Comparison of ENCODE assay signal across 25 cellular contexts in genomic region chr7:16446508-16446907, GRCh38. TPM values are rescaled to one million over a fixed set of nuclear protein-coding genes. Genes with fewer than 3 reads are reported as not detected.
DNase-seq lines count a peak whose midpoint lies in the region; ATAC-seq, FAIRE-seq and TF ChIP-seq lines count a peak whose summit lies in the region.
"Had no signal": no experiment of that assay in that cellular context is flagged by ENCODE, and none has a peak within 500 bp of the region (broad histone marks: within the 10 kb centered on the region; RNA-seq: fewer than 3 reads in every experiment).

No MANE protein-coding gene starts in this region.

- TF ChIP-seq EP300 in A549 (IDR thresholded peaks at IDR 0.05) = no peak

- H3K27me3 Mint-ChIP-seq in mesothelial cell of epicardium (ENCODE audit: low read depth) = no peaks in the 10 kb centered on the region
- no peaks in the 10 kb centered on the region for H3K27me3 Mint-ChIP-seq in glutamatergic neuron (ENCODE audit: unreplicated experiment)
- H3K27me3 Mint-ChIP-seq: CD4-positive, alpha-beta T cell had no signal

- H3K27ac ChIP-seq in A549 (no peak overlapping the region), PC-3 (ENCODE audit: low read length) (no peak overlapping the region), substantia nigra (ENCODE audit: low read depth, low read length, poor library complexity, severe bottlenecking) (no peak overlapping the region)
- H3K27ac ChIP-seq: 22Rv1; BLaER1 treated with 17β-estradiol and CSF1 and Interleukin-3, amounts not matched to agents 10 nM and 100 nM had no signal

- no peaks in the 10 kb centered on the region for H3K27me3 ChIP-seq in PC-3 (ENCODE audit: low read length)
- H3K27me3 ChIP-seq: BE2C; BLaER1 treated with 17β-estradiol and CSF1 and Interleukin-3, amounts not matched to agents 10 nM and 100 nM had no signal

- H3K36me3 ChIP-seq in PC-3 (ENCODE audit: low read depth, low read length) = no peaks in the 10 kb centered on the region
- H3K36me3 ChIP-seq: BE2C; BLaER1 treated with 17β-estradiol and CSF1 and Interleukin-3, amounts not matched to agents 10 nM and 100 nM; HAP-1 had no signal

- H2AFZ ChIP-seq in PC-3 (ENCODE audit: low read length) = no peak overlapping the region
- H2AFZ ChIP-seq: GM23338 had no signal

- intact Hi-C loops in PC-3 (cut with micrococcal nuclease) = loop anchor here (5.0 kb wide), 1 partner anchor 36 kb away; no protein-coding TSS in a partner anchor

- TF ChIP-seq POLR2A in A549 (IDR thresholded peaks at IDR 0.05; ENCODE audit: low read length) = no peak

- H3K4me2 ChIP-seq in A549 (no peak overlapping the region), PC-3 (ENCODE audit: low read length) (no peak overlapping the region)
- H3K4me2 ChIP-seq: BLaER1 treated with 17β-estradiol and CSF1 and Interleukin-3, amounts not matched to agents 10 nM and 100 nM; GM23338 had no signal

- H3K4me1 ChIP-seq in A549 (no peaks in the 10 kb centered on the region), PC-3 (ENCODE audit: insufficient read depth, low read length) (no peaks in the 10 kb centered on the region; the same call in 1 of the 2 replicates)
- H3K4me1 ChIP-seq: BE2C had no signal

- H3K27ac Mint-ChIP-seq in mesothelial cell of epicardium (peak overlapping the region; percentile 3), glutamatergic neuron (ENCODE audit: unreplicated experiment) (no peak overlapping the region)
- H3K27ac Mint-ChIP-seq: CD14-positive monocyte; CD4-positive, alpha-beta T cell; CD8-positive, alpha-beta memory T cell; GM23338; HFFc6 had no signal

- FAIRE-seq in A549 (lab: Jason Lieb, UNC) = peak; percentile 13
- FAIRE-seq: G401.6, GM12892, GM19239 had no signal

- TF ChIP-seq RAD21 in A549 (conservative IDR thresholded peaks at IDR 0.05 in 1 of 2, IDR thresholded peaks at IDR 0.05 in 1 of 2) = no peak

- POLR2A ChIA-PET in A549 (lab: Yijun Ruan, JAX) = no interaction called here
- POLR2A ChIA-PET in PC-3 (lab: Charles Lee; ENCODE audit: unreplicated experiment) = no interaction called here

- no peak overlapping the region for H3K4me3 ChIP-seq in A549
- no peak overlapping the region for H3K4me3 ChIP-seq in PC-3 (ENCODE audit: low read length)
- H3K4me3 ChIP-seq: BLaER1 treated with 17β-estradiol and CSF1 and Interleukin-3, amounts not matched to agents 10 nM and 100 nM; GM23338; HAP-1 had no signal

- H3K36me3 Mint-ChIP-seq in mesothelial cell of epicardium = no peaks in the 10 kb centered on the region
- H3K36me3 Mint-ChIP-seq in glutamatergic neuron (ENCODE audit: unreplicated experiment) = no peaks in the 10 kb centered on the region
- H3K36me3 Mint-ChIP-seq: CD14-positive monocyte had no signal

- H3F3A ChIP-seq in PC-3 (ENCODE audit: low read length, unreplicated experiment) = no peaks in the 10 kb centered on the region

- peaks cover 3% of the 10 kb centered on the region for H3K9me3 Mint-ChIP-seq in mesothelial cell of epicardium
- H3K9me3 Mint-ChIP-seq in glutamatergic neuron (ENCODE audit: unreplicated experiment) = no peaks in the 10 kb centered on the region
- H3K9me3 Mint-ChIP-seq: CD4-positive, alpha-beta T cell; CD8-positive, alpha-beta memory T cell; GM23338; HFFc6 had no signal

- no TSS peak for BruUV-seq in PC-3 (replicated peaks; lab: Mats Ljungman, UMichigan)

- 84% methylated on average over 1 of the region's 1 CpG for WGBS in A549 (ENCODE audit: missing lambda C conversion rate)

- H3K79me2 ChIP-seq in PC-3 (ENCODE audit: low read length) = no peaks in the 10 kb centered on the region

- ATAC-seq in A549 = no peak
- ATAC-seq in PC-3 = peak; percentile 84
- ATAC-seq in HG02610 (IDR thresholded peaks at IDR 0.05; ENCODE audit: unreplicated experiment) = no peak
- ATAC-seq: GM23338 had no signal

- H3K9me3 ChIP-seq in A549 (no peaks in the 10 kb centered on the region), PC-3 (ENCODE audit: low read length) (no peaks in the 10 kb centered on the region)
- H3K9me3 ChIP-seq: BE2C; BLaER1 treated with 17β-estradiol and CSF1 and Interleukin-3, amounts not matched to agents 10 nM and 100 nM; HAP-1 had no signal

- CTCF ChIA-PET in A549 (lab: Yijun Ruan, JAX) = no interaction called here
- CTCF ChIA-PET in PC-3 (lab: Charles Lee) = no interaction called here

- H3K4me3 Mint-ChIP-seq in mesothelial cell of epicardium (no peak overlapping the region), glutamatergic neuron (ENCODE audit: unreplicated experiment) (no peak overlapping the region)
- H3K4me3 Mint-ChIP-seq: CD14-positive monocyte; CD4-positive, alpha-beta T cell; CD8-positive, alpha-beta memory T cell; GM23338; HFFc6 had no signal

- H4K20me1 ChIP-seq in PC-3 (ENCODE audit: low read length) = no peaks in the 10 kb centered on the region
- H4K20me1 ChIP-seq: BLaER1 treated with 17β-estradiol and CSF1 and Interleukin-3, amounts not matched to agents 10 nM and 100 nM had no signal

- DNase-seq in A549 (ENCODE audit: low read depth in 1 of 2, low spot score in 1 of 2) = no peak
- DNase-seq in PC-3 = peak; percentile 16
- no peak for DNase-seq in mesothelial cell of epicardium (ENCODE audit: low spot score in 2 of 2, unreplicated experiment in 2 of 2)
- DNase-seq in pons (ENCODE audit: low spot score) = peak; percentile 37
- DNase-seq in substantia nigra (lab: John Stamatoyannopoulos, UW) = no peak
- no peak for DNase-seq in glutamatergic neuron
- DNase-seq: ACHN; AML-193; BE2C; Calu3; CD4-positive, alpha-beta T cell; CD8-positive, alpha-beta memory T cell; COR-L47; DMS153; DND-41; HFFc6 had no signal

- TF ChIP-seq CTCF in A549 (IDR thresholded peaks at IDR 0.05) = no peak
- no peak for TF ChIP-seq CTCF in PC-3 (conservative IDR thresholded peaks at IDR 0.05; ENCODE audit: low read depth, low read length)
- no peak for TF ChIP-seq CTCF in mesothelial cell of epicardium (IDR thresholded peaks at IDR 0.05; ENCODE audit: unreplicated experiment)
- no peak for TF ChIP-seq CTCF in glutamatergic neuron (IDR thresholded peaks at IDR 0.05; ENCODE audit: partially characterized antibody, unreplicated experiment)

- H3K4me1 Mint-ChIP-seq in mesothelial cell of epicardium (peaks cover 5% of the 10 kb centered on the region), glutamatergic neuron (ENCODE audit: low read depth, unreplicated experiment) (no peaks in the 10 kb centered on the region)
- H3K4me1 Mint-ChIP-seq: CD14-positive monocyte, GM23338 had no signal

- no peak overlapping the region for H3K9ac ChIP-seq in PC-3 (ENCODE audit: low read length)
- H3K9ac ChIP-seq: BLaER1 treated with 17β-estradiol and CSF1 and Interleukin-3, amounts not matched to agents 10 nM and 100 nM had no signal

- no peaks in the 10 kb centered on the region for H3K9me2 ChIP-seq in PC-3 (replicated peaks; ENCODE audit: low read length)

TF ChIP-seq in A549, 52 proteins besides CTCF, POLR2A, EP300 and RAD21 (continues in another document):
- TF ChIP-seq CBX2 (IDR thresholded peaks at IDR 0.05; ENCODE audit: borderline replicate concordance, low read depth) (no peak), ZSCAN20 (CRISPR knock-in tag; IDR thresholded peaks at IDR 0.05) (no peak), NPAS2 (CRISPR knock-in tag; IDR thresholded peaks at IDR 0.05; ENCODE audit: borderline replicate concordance) (no peak), KDM1A (IDR thresholded peaks at IDR 0.05; ENCODE audit: low read depth) (no peak), PBX3 (IDR thresholded peaks at IDR 0.05) (no peak), HOXB5 (CRISPR knock-in tag; IDR thresholded peaks at IDR 0.05) (no peak), RCOR1 (IDR thresholded peaks at IDR 0.05; ENCODE audit: low read depth, low read length) (no peak), MAX (IDR thresholded peaks at IDR 0.05) (no peak), ZNF302 (CRISPR knock-in tag; IDR thresholded peaks at IDR 0.05) (no peak), E2F6 (IDR thresholded peaks at IDR 0.05; ENCODE audit: borderline replicate concordance, low read depth) (no peak), PHF8 (IDR thresholded peaks at IDR 0.05; ENCODE audit: borderline replicate concordance, low read depth) (no peak)

RNA-seq across cellular contexts. Expression of gene SOSTDC1, which starts 19.0 kb away (rescaled TPM):
- polyA plus RNA-seq in A549 (2011; rRNA removed) (0.04 TPM in 1 of 2 replicates, not detected in the other), A549 (2017; fragmentation: RNase III; extraction: RNeasy Plus Mini Kit Qiagen cat#74134 plus additional on column Dnase treatment) (not detected in 3 replicates)
- not detected in 2 replicates for polyA plus RNA-seq in A549 (2012; cell fraction: cytosol; rRNA removed)
- not detected in 2 replicates for polyA plus RNA-seq in A549 (2012; cell fraction: nucleus; rRNA removed)
- polyA minus RNA-seq in A549 (2011; rRNA and poly(A)+ RNA removed) = not detected in 2 replicates
- total RNA-seq in PC-3 (2014; rRNA removed) (0.22 and 0.63 TPM in 2 replicates), mesothelial cell of epicardium (12.7 to 13.6 TPM (median 13.0 TPM) in 3 replicates), glutamatergic neuron (ENCODE audit: unreplicated experiment) (not detected)
- total RNA-seq: CD4-positive, alpha-beta T cell; CD8-positive, alpha-beta memory T cell; HFFc6 had no signal
- polyA plus RNA-seq: CD14-positive monocyte; CD8-positive, alpha-beta memory T cell had no signal

RNA-seq across cellular contexts. Expression of gene CRPPA, which starts 25.2 kb away (rescaled TPM):
- polyA plus RNA-seq in A549 (2011; rRNA removed) (0.58 and 0.88 TPM in 2 replicates), A549 (2017; fragmentation: RNase III; extraction: RNeasy Plus Mini Kit Qiagen cat#74134 plus additional on column Dnase treatment) (0.46 to 0.78 TPM (median 0.59 TPM) in 3 replicates)
- polyA plus RNA-seq in A549 (2012; cell fraction: cytosol; rRNA removed) = 0.17 and 0.21 TPM in 2 replicates
- polyA plus RNA-seq in A549 (2012; cell fraction: nucleus; rRNA removed) = 0.11 and 0.18 TPM in 2 replicates
- 0.68 and 1.6 TPM in 2 replicates for polyA minus RNA-seq in A549 (2011; rRNA and poly(A)+ RNA removed)
- total RNA-seq in PC-3 (2014; rRNA removed) (0.75 and 1.2 TPM in 2 replicates), mesothelial cell of epicardium (4.0 to 4.4 TPM (median 4.1 TPM) in 3 replicates), glutamatergic neuron (ENCODE audit: unreplicated experiment) (5.3 TPM)

Comparison
In these comparisons a context has a peak if more than half of its experiments do, and no peak if none do; other contexts are left out.
1. DNase-seq: peak in PC-3 (single experiment) and pons (single experiment); none in A549 (0 of 2), mesothelial cell of epicardium (0 of 2), substantia nigra (0 of 49) and glutamatergic neuron (single experiment).